9 cellular contexts compared by ENCODE assay signal in genomic region chr18:49849331-49850217, GRCh38. TPM values are rescaled to one million over a fixed set of nuclear protein-coding genes. Genes with fewer than 3 reads are reported as not detected.
DNase-seq lines count a peak whose midpoint lies in the region; ATAC-seq and TF ChIP-seq lines count a peak whose summit lies in the region.
"Had no signal": no experiment of that assay in that cellular context is flagged by ENCODE, and none has a peak within 500 bp of the region (broad histone marks: within the 10 kb centered on the region; RNA-seq: fewer than 3 reads in every experiment).

No MANE protein-coding gene starts in this region.

- H3K9me3 Mint-ChIP-seq in endodermal cell = no peaks in the 10 kb centered on the region
- H3K9me3 Mint-ChIP-seq in endothelial cell (ENCODE audit: unreplicated experiment) = no peaks in the 10 kb centered on the region
- H3K9me3 Mint-ChIP-seq: stimulated activated naive CD8-positive, alpha-beta T cell treated with anti-CD3 and anti-CD28 coated beads, Interleukin-15, Interleukin-2, amounts not matched to agents 100 ng/mL and 50 ng/mL, for 24 hours had no signal

- no peak overlapping the region for H2AFZ ChIP-seq in GM23248

- peak; percentile 94 for DNase-seq in GM23248
- peak; percentile 91 for DNase-seq in NCI-H226
- DNase-seq in endodermal cell = peak; percentile 94
- peak; percentile 78 for DNase-seq in non-pigmented ciliary epithelial cell (ENCODE audit: low read depth)
- no peak for DNase-seq in endothelial cell (ENCODE audit: low spot score)
- DNase-seq in NCI-H82 treated with DMSO at 0.1 percent for 48 hours (lab: John Stamatoyannopoulos, UW; ENCODE audit: unreplicated experiment) = no peak

- H3K4me1 Mint-ChIP-seq in endodermal cell (peaks cover 16% of the 10 kb centered on the region), endothelial cell (ENCODE audit: unreplicated experiment) (peaks cover 8% of the 10 kb centered on the region)

- H3F3A ChIP-seq in GM23248 (ENCODE audit: insufficient read depth) = 0 out of 2 replicates have a peak, but pooled peaks cover 4% of the 10 kb centered on the region

- H4K20me1 ChIP-seq in GM23248 (ENCODE audit: insufficient read depth) = no peaks in the 10 kb centered on the region

- H3K27me3 Mint-ChIP-seq in endodermal cell (ENCODE audit: insufficient read depth) (no peaks in the 10 kb centered on the region), endothelial cell (ENCODE audit: unreplicated experiment) (peaks cover 14% of the 10 kb centered on the region)
- H3K27me3 Mint-ChIP-seq: stimulated activated naive CD8-positive, alpha-beta T cell treated with anti-CD3 and anti-CD28 coated beads, Interleukin-15, Interleukin-2, amounts not matched to agents 100 ng/mL and 50 ng/mL, for 24 hours had no signal

- H3K4me3 ChIP-seq in GM23248 = no peak overlapping the region
- no peak overlapping the region for H3K4me3 ChIP-seq in endodermal cell (ENCODE audit: low read length)

- in situ Hi-C loops in GM23248 (cut with MboI) = loop anchor here (10.0 kb wide), 1 partner anchor 65 kb away; no protein-coding TSS in a partner anchor

- no peak overlapping the region for H3K4me3 Mint-ChIP-seq in endodermal cell
- H3K4me3 Mint-ChIP-seq in endothelial cell (ENCODE audit: unreplicated experiment) = no peak overlapping the region
- H3K4me3 Mint-ChIP-seq: stimulated activated naive CD8-positive, alpha-beta T cell treated with anti-CD3 and anti-CD28 coated beads, Interleukin-15, Interleukin-2, amounts not matched to agents 100 ng/mL and 50 ng/mL, for 24 hours had no signal

- ATAC-seq in GM21390 (IDR thresholded peaks at IDR 0.05; ENCODE audit: unreplicated experiment) = no peak
- ATAC-seq in GM21576 (IDR thresholded peaks at IDR 0.05; ENCODE audit: unreplicated experiment) = no peak

- H3K9ac ChIP-seq in GM23248 (no peak overlapping the region), endodermal cell (ENCODE audit: extremely low read depth, low read length, poor library complexity, severe bottlenecking) (no peak overlapping the region)

- H3K27ac ChIP-seq in GM23248 (no peak overlapping the region), endodermal cell (ENCODE audit: low read depth, low read length) (no peak overlapping the region)

- WGBS in GM23248 (ENCODE audit: low coverage in 1 of 2, low lambda C conversion rate in 2 of 2, missing lambda C conversion rate in 2 of 2), 2 experiments = 34 to 43% methylated on average over 13 to 14 of the region's 14 CpGs
- 50 to 72% methylated on average over 6 to 14 of the region's 14 CpGs for WGBS in endodermal cell (ENCODE audit: insufficient coverage in 1 of 2, insufficient read length in 1 of 2), 2 experiments

- H3K27me3 ChIP-seq in GM23248 (replicated peaks; ENCODE audit: insufficient read depth) (no peaks in the 10 kb centered on the region; the same call in 1 of the 2 replicates), endodermal cell (ENCODE audit: control insufficient read depth, insufficient read depth, low read length, poor library complexity, severe bottlenecking) (no peaks in the 10 kb centered on the region)

- no peaks in the 10 kb centered on the region for H3K79me2 ChIP-seq in GM23248 (ENCODE audit: insufficient read depth)

- H3K9me3 ChIP-seq in GM23248 (ENCODE audit: low read depth) (no peaks in the 10 kb centered on the region), endodermal cell (ENCODE audit: control insufficient read depth, low read length) (no peaks in the 10 kb centered on the region)

- no peak overlapping the region for H3K4me2 ChIP-seq in GM23248 (ENCODE audit: unreplicated experiment)

- H3K36me3 ChIP-seq in GM23248 (ENCODE audit: low read depth) = no peaks in the 10 kb centered on the region
- H3K36me3 ChIP-seq in endodermal cell (ENCODE audit: control insufficient read depth, insufficient read depth, low read length) = no peaks in the 10 kb centered on the region

- H3K4me1 ChIP-seq in GM23248 (ENCODE audit: insufficient read depth) = peaks cover 19% of the 10 kb centered on the region
- no peaks in the 10 kb centered on the region for H3K4me1 ChIP-seq in endodermal cell (ENCODE audit: control insufficient read depth, insufficient read depth, low read length)

- H3K9me2 ChIP-seq in GM23248 (ENCODE audit: insufficient read depth) = no peaks in the 10 kb centered on the region

- H3K36me3 Mint-ChIP-seq in endodermal cell (ENCODE audit: low read depth) (peaks cover 12% of the 10 kb centered on the region), endothelial cell (ENCODE audit: low read depth, unreplicated experiment) (no peaks in the 10 kb centered on the region)

- H3K27ac Mint-ChIP-seq in endodermal cell (peak overlapping the region; percentile 77), endothelial cell (ENCODE audit: unreplicated experiment) (no peak overlapping the region)
- H3K27ac Mint-ChIP-seq: stimulated activated naive CD8-positive, alpha-beta T cell treated with anti-CD3 and anti-CD28 coated beads, Interleukin-15, Interleukin-2, amounts not matched to agents 100 ng/mL and 50 ng/mL, for 24 hours had no signal

- TF ChIP-seq CTCF in endodermal cell (conservative IDR thresholded peaks at IDR 0.05) (no peak), endothelial cell (IDR thresholded peaks at IDR 0.05; ENCODE audit: unreplicated experiment) (no peak)

RNA-seq across cellular contexts. Expression of gene ACAA2, which starts 36.2 kb away (rescaled TPM):
- total RNA-seq in GM23248 (2014; rRNA removed; shearing (Covaris generic)) = 50.3 and 55.6 TPM in 2 replicates
- 94.8 and 99.6 TPM in 2 replicates for polyA plus RNA-seq in GM23248 (2016; fragmentation: Nextera tagmentation; extraction: Ambion mirVana)
- total RNA-seq in endodermal cell (100 to 1,000 TPM; 128 to 131 TPM), endothelial cell (ENCODE audit: unreplicated experiment) (50.6 TPM)
- 98.0 TPM for polyA plus RNA-seq in endodermal cell (2013, experiment 1 of 2)
- polyA plus RNA-seq in endodermal cell (2013, experiment 2 of 2) = 83.9 TPM

Comparison
In these comparisons a context has a peak if more than half of its experiments do, and no peak if none do; other contexts are left out.
1. DNase-seq: peak in GM23248 (single experiment), NCI-H226 (single experiment), endodermal cell (single experiment) and non-pigmented ciliary epithelial cell (single experiment); none in endothelial cell (single experiment) and NCI-H82 treated with DMSO at 0.1 percent for 48 hours (single experiment).